In genomic region chr1:208253177-208253576, GRCh38 we compare ENCODE assay signal across 17 cellular contexts. TPM values are rescaled to one million over a fixed set of nuclear protein-coding genes. Genes with fewer than 3 reads are reported as not detected.
DNase-seq lines count a peak whose midpoint lies in the region; ATAC-seq, FAIRE-seq and TF ChIP-seq lines count a peak whose summit lies in the region.
"Had no signal": no experiment of that assay in that cellular context is flagged by ENCODE, and none has a peak within 500 bp of the region (broad histone marks: within the 10 kb centered on the region; RNA-seq: fewer than 3 reads in every experiment).

No MANE protein-coding gene starts in this region.

- FAIRE-seq in frontal cortex (lab: Jason Lieb, UNC) = no peak

- H3K79me1 ChIP-seq in mesendoderm (ENCODE audit: low read length) = no peaks in the 10 kb centered on the region

- H3K9ac ChIP-seq in liver (ENCODE audit: low read depth in 1 of 2, low read length in 2 of 2) (peak overlapping the region in 1 of 2 donors; percentile 65), mesendoderm (ENCODE audit: low read length) (peak overlapping the region; percentile 25), smooth muscle cell (ENCODE audit: low read depth) (peak overlapping the region; percentile 17)
- H3K9ac ChIP-seq: BLaER1 treated with 17β-estradiol and CSF1 and Interleukin-3, amounts not matched to agents 10 nM and 100 nM had no signal

- H2BK120ac ChIP-seq in mesendoderm (ENCODE audit: low read depth, low read length) = no peak overlapping the region

- CTCF ChIA-PET in naive thymus-derived CD4-positive, alpha-beta T cell (lab: Charles Lee) = no interaction called here

- 82% methylated on average over 4 of the region's 4 CpGs for WGBS in liver
- 78% methylated on average over 4 of the region's 4 CpGs for WGBS in right lobe of liver (ENCODE audit: insufficient coverage, low coverage, low lambda C conversion rate, missing lambda C conversion rate)
- WGBS in mesendoderm (ENCODE audit: extremely low coverage, insufficient coverage, low lambda C conversion rate) = no CpG with 5 or more reads among the region's 4 CpGs
- 73% methylated on average over 4 of the region's 4 CpGs for WGBS in smooth muscle cell (ENCODE audit: low lambda C conversion rate)

- POLR2A ChIA-PET in naive thymus-derived CD4-positive, alpha-beta T cell (lab: Charles Lee) = no interaction called here

- no peak overlapping the region for H3K18ac ChIP-seq in mesendoderm (ENCODE audit: low read length)

- H3K4me1 ChIP-seq in liver (ENCODE audit: control insufficient read depth in 4 of 4, insufficient read depth in 4 of 4, low read length in 3 of 4) (peaks cover 4 to 36% (median 26%) of the 10 kb centered on the region in 4 donors), right lobe of liver (peaks cover 0 to 28% (median 11%) of the 10 kb centered on the region in 4 donors), mesendoderm (ENCODE audit: control insufficient read depth, low read depth, low read length) (peaks cover 10% of the 10 kb centered on the region), smooth muscle cell (ENCODE audit: low read depth) (peaks cover 37% of the 10 kb centered on the region)
- H3K4me1 ChIP-seq in naive thymus-derived CD4-positive, alpha-beta T cell (ENCODE audit: control insufficient read depth in 2 of 2, insufficient read depth in 2 of 2, low read length in 2 of 2) = no peaks in the 10 kb centered on the region
- H3K4me1 ChIP-seq: BLaER1 treated with 17β-estradiol and CSF1 and Interleukin-3, amounts not matched to agents 10 nM and 100 nM had no signal

- no peaks in the 10 kb centered on the region for H3K4me1 Mint-ChIP-seq in naive thymus-derived CD4-positive, alpha-beta T cell

- H3K4ac ChIP-seq in mesendoderm (ENCODE audit: low read depth, low read length) = no peak overlapping the region

- H3K79me2 ChIP-seq in mesendoderm (ENCODE audit: control insufficient read depth, insufficient read depth, low read length) = no peaks in the 10 kb centered on the region
- H3K79me2 ChIP-seq in smooth muscle cell (ENCODE audit: low read depth) = no peaks in the 10 kb centered on the region

- peaks cover 20 to 55% (median 53%) of the 10 kb centered on the region in 5 donors for H3K27me3 Mint-ChIP-seq in naive thymus-derived CD4-positive, alpha-beta T cell

- peak overlapping the region; percentile 71 for H2AK5ac ChIP-seq in mesendoderm (ENCODE audit: low read length)

- no peak overlapping the region for H4K8ac ChIP-seq in mesendoderm (ENCODE audit: low read depth, low read length)

- H3K4me2 ChIP-seq in mesendoderm (ENCODE audit: low read length) = no peak overlapping the region
- H3K4me2 ChIP-seq in smooth muscle cell = peak overlapping the region; percentile 17
- H3K4me2 ChIP-seq: BLaER1 treated with 17β-estradiol and CSF1 and Interleukin-3, amounts not matched to agents 10 nM and 100 nM; PC-9 had no signal

- H3K27ac ChIP-seq in liver (ENCODE audit: low read depth in 1 of 2, low read length in 2 of 2) (peak overlapping the region; percentile 29 to 32), right lobe of liver (peak overlapping the region in 1 of 3 donors; percentile 58), mesendoderm (ENCODE audit: low read depth, low read length) (no peak overlapping the region), smooth muscle cell (ENCODE audit: low read depth) (peak overlapping the region; percentile 36)
- H3K27ac ChIP-seq in naive thymus-derived CD4-positive, alpha-beta T cell (ENCODE audit: low read depth, low read length) = no peak overlapping the region
- H3K27ac ChIP-seq: BLaER1 treated with 17β-estradiol and CSF1 and Interleukin-3, amounts not matched to agents 10 nM and 100 nM; PC-9 had no signal

- TF ChIP-seq CTCF in liver (IDR thresholded peaks at IDR 0.05; ENCODE audit: low read depth, low read length, missing input control) (no peak), right lobe of liver (IDR thresholded peaks at IDR 0.05) (no peak), smooth muscle cell (IDR thresholded peaks at IDR 0.05; ENCODE audit: borderline replicate concordance, insufficient read depth, poor library complexity, severe bottlenecking) (no peak)

- no peak for TF ChIP-seq POLR2A in right lobe of liver (IDR thresholded peaks at IDR 0.05)

- H2BK5ac ChIP-seq in mesendoderm (ENCODE audit: low read length) = peak overlapping the region; percentile 69

- peaks cover 18% of the 10 kb centered on the region for H3F3A ChIP-seq in smooth muscle cell (ENCODE audit: low read depth)

- intact Hi-C loops in right lobe of liver (cut with DNase I) = no loop called here
- intact Hi-C loops in naive thymus-derived CD4-positive, alpha-beta T cell (cut with micrococcal nuclease) = no loop called here

- H3K36me3 ChIP-seq in liver (ENCODE audit: control insufficient read depth in 4 of 4, insufficient read depth in 3 of 4, low read depth in 1 of 4, low read length in 3 of 4) (no peaks in the 10 kb centered on the region), right lobe of liver (no peaks in the 10 kb centered on the region), mesendoderm (ENCODE audit: control insufficient read depth, insufficient read depth, low read length) (no peaks in the 10 kb centered on the region), smooth muscle cell (ENCODE audit: low read depth) (no peaks in the 10 kb centered on the region)
- no peaks in the 10 kb centered on the region for H3K36me3 ChIP-seq in naive thymus-derived CD4-positive, alpha-beta T cell (ENCODE audit: control insufficient read depth in 2 of 3, insufficient read depth in 3 of 3, low read length in 3 of 3)
- H3K36me3 ChIP-seq: BLaER1 treated with 17β-estradiol and CSF1 and Interleukin-3, amounts not matched to agents 10 nM and 100 nM had no signal

- H2BK15ac ChIP-seq in mesendoderm (replicated peaks; ENCODE audit: low read depth) = no peak overlapping the region

- H3K36me3 Mint-ChIP-seq in naive thymus-derived CD4-positive, alpha-beta T cell = no peaks in the 10 kb centered on the region

- H4K5ac ChIP-seq in mesendoderm (ENCODE audit: low read length) = no peak overlapping the region

- no peak overlapping the region for H3K23ac ChIP-seq in mesendoderm (ENCODE audit: low read length)

- DNase-seq in right lobe of liver (no peak), mesendoderm (no peak), smooth muscle cell (lab: John Stamatoyannopoulos, UW; ENCODE audit: unreplicated experiment) (no peak), left lobe of liver (ENCODE audit: low spot score) (no peak), frontal cortex (ENCODE audit: low spot score in 2 of 2) (no peak)
- no peak for DNase-seq in naive thymus-derived CD4-positive, alpha-beta T cell
- DNase-seq: EL, HCEC 1CT, MM.1S, NCI-H1105 treated with DMSO at 0.1 percent for 48 hours, NCI-H187, NCI-H446 treated with DMSO at 0.1 percent for 48 hours, NCI-H774, PC-9 had no signal

- peak overlapping the region; percentile 59 for H3K56ac ChIP-seq in mesendoderm (ENCODE audit: low read length)

- no peaks in the 10 kb centered on the region for H3K9me3 Mint-ChIP-seq in naive thymus-derived CD4-positive, alpha-beta T cell

- no peak overlapping the region for H2AFZ ChIP-seq in smooth muscle cell (ENCODE audit: low read depth)
- H2AFZ ChIP-seq: PC-9 had no signal

- H4K20me1 ChIP-seq in smooth muscle cell (ENCODE audit: low read depth) = no peaks in the 10 kb centered on the region
- H4K20me1 ChIP-seq: BLaER1 treated with 17β-estradiol and CSF1 and Interleukin-3, amounts not matched to agents 10 nM and 100 nM had no signal

- no peaks in the 10 kb centered on the region for H3K27me3 ChIP-seq in liver (ENCODE audit: control insufficient read depth in 4 of 4, insufficient read depth in 4 of 4, low read length in 3 of 4)
- no peaks in the 10 kb centered on the region for H3K27me3 ChIP-seq in right lobe of liver
- H3K27me3 ChIP-seq in mesendoderm (ENCODE audit: insufficient read depth, low read length, poor library complexity) = no peaks in the 10 kb centered on the region
- H3K27me3 ChIP-seq in smooth muscle cell (ENCODE audit: low read depth) = no peaks in the 10 kb centered on the region
- no peaks in the 10 kb centered on the region for H3K27me3 ChIP-seq in naive thymus-derived CD4-positive, alpha-beta T cell (ENCODE audit: control insufficient read depth in 2 of 2, insufficient read depth in 2 of 2, low read length in 2 of 2)
- H3K27me3 ChIP-seq: BLaER1 treated with 17β-estradiol and CSF1 and Interleukin-3, amounts not matched to agents 10 nM and 100 nM had no signal

- ATAC-seq in right lobe of liver (no peak), GM21723 (IDR thresholded peaks at IDR 0.05; ENCODE audit: unreplicated experiment) (no peak), left lobe of liver (no peak)
- no peak for ATAC-seq in naive thymus-derived CD4-positive, alpha-beta T cell

- no peak overlapping the region for H3K4me3 Mint-ChIP-seq in naive thymus-derived CD4-positive, alpha-beta T cell

- no peaks in the 10 kb centered on the region for H3K9me3 ChIP-seq in liver (ENCODE audit: control insufficient read depth in 4 of 4, low read length in 3 of 4)
- no peaks in the 10 kb centered on the region for H3K9me3 ChIP-seq in right lobe of liver
- H3K9me3 ChIP-seq in smooth muscle cell (replicated peaks; ENCODE audit: low read depth) = no peaks in the 10 kb centered on the region
- no peaks in the 10 kb centered on the region for H3K9me3 ChIP-seq in naive thymus-derived CD4-positive, alpha-beta T cell (ENCODE audit: control insufficient read depth in 2 of 3, low read length in 3 of 3)
- H3K9me3 ChIP-seq: BLaER1 treated with 17β-estradiol and CSF1 and Interleukin-3, amounts not matched to agents 10 nM and 100 nM had no signal

- H3K27ac Mint-ChIP-seq in naive thymus-derived CD4-positive, alpha-beta T cell = no peak overlapping the region

- no peak for TF ChIP-seq RAD21 in liver (IDR thresholded peaks at IDR 0.05)

- H3K4me3 ChIP-seq in liver (ENCODE audit: low read depth in 1 of 3, low read length in 3 of 3) (peak overlapping the region in 1 of 3 donors; percentile 46), right lobe of liver (peak overlapping the region in 1 of 3 donors; percentile 35), mesendoderm (ENCODE audit: low read length) (no peak overlapping the region), smooth muscle cell (no peak overlapping the region)
- H3K4me3 ChIP-seq in naive thymus-derived CD4-positive, alpha-beta T cell (ENCODE audit: low read length) = no peak overlapping the region
- H3K4me3 ChIP-seq: BLaER1 treated with 17β-estradiol and CSF1 and Interleukin-3, amounts not matched to agents 10 nM and 100 nM; PC-9 had no signal

TF ChIP-seq in liver, 16 proteins besides CTCF, POLR2A, EP300 and RAD21 (continues in another document):
- TF ChIP-seq GABPA (IDR thresholded peaks at IDR 0.05 in 1 of 2, conservative IDR thresholded peaks at IDR 0.05 in 1 of 2) (no peak), NR2F2 (IDR thresholded peaks at IDR 0.05) (no peak), JUND (IDR thresholded peaks at IDR 0.05) (no peak), TAF1 (conservative IDR thresholded peaks at IDR 0.05) (no peak)

RNA-seq across cellular contexts. Expression of gene PLXNA2, which starts 9.0 kb away (rescaled TPM):
- total RNA-seq in liver = 1 to 10 TPM; 2.8 to 9.2 TPM
- polyA plus RNA-seq in liver = 1 to 10 TPM; 1.8 to 2.7 TPM
- total RNA-seq in right lobe of liver = 10 to 100 TPM in 2 of 6 experiments, 1 to 10 TPM in 4; 5.6 to 20.8 (median 9.3) TPM
- 7.9 TPM for polyA plus RNA-seq in mesendoderm (2013, experiment 1 of 2)
- polyA plus RNA-seq in mesendoderm (2013, experiment 2 of 2) = 7.4 TPM
- total RNA-seq in smooth muscle cell = 8.2 and 12.0 TPM in 2 replicates
- polyA plus RNA-seq in smooth muscle cell = 8.7 and 15.7 TPM in 2 replicates
- 9.3 TPM for total RNA-seq in left lobe of liver
- 37.9 TPM for total RNA-seq in frontal cortex
- total RNA-seq in naive thymus-derived CD4-positive, alpha-beta T cell = 1 to 10 TPM in 4 of 5 experiments, under 1 TPM in 1; 0.70 to 5.4 (median 1.4) TPM
- not detected for polyA plus RNA-seq in naive thymus-derived CD4-positive, alpha-beta T cell

Comparison
In these comparisons a context has a peak if more than half of its experiments do, and no peak if none do; other contexts are left out.
1. H3K27ac ChIP-seq: peak in liver (2 of 2) and smooth muscle cell (single experiment); none in mesendoderm (single experiment) and naive thymus-derived CD4-positive, alpha-beta T cell (single experiment).